Comparison of ENCODE assay signal across 9 cellular contexts in genomic region chr16:67562918-67563707, GRCh38. TPM values are rescaled to one million over a fixed set of nuclear protein-coding genes. Genes with fewer than 3 reads are reported as not detected.
DNase-seq lines count a peak whose midpoint lies in the region; ATAC-seq, FAIRE-seq and TF ChIP-seq lines count a peak whose summit lies in the region.
"Had no signal": no experiment of that assay in that cellular context is flagged by ENCODE, and none has a peak within 500 bp of the region (broad histone marks: within the 10 kb centered on the region; RNA-seq: fewer than 3 reads in every experiment).

No MANE protein-coding gene starts in this region.

- FAIRE-seq in H1 (lab: Jason Lieb, UNC): no peak
- FAIRE-seq: A204.1 had no signal

- H3K14ac ChIP-seq in H1 (ENCODE audit: insufficient read length): no peak overlapping the region

- H2BK12ac ChIP-seq in H1 (ENCODE audit: low read depth, low read length): no peak overlapping the region; the same call in 1 of the 2 replicates

- peak; percentile 70 to 84 for TF ChIP-seq POLR2A in H1 (IDR thresholded peaks at IDR 0.05; ENCODE audit: control extremely low read depth in 1 of 2, low read depth in 2 of 2, low read length in 2 of 2)

- peaks cover 16 to 68% of the 10 kb centered on the region in 2 experiments for H3K79me2 ChIP-seq in H1 (ENCODE audit: control insufficient read depth in 1 of 2, insufficient read depth in 2 of 2, low read length in 2 of 2)

- peak overlapping the region; percentile 99 for H4K8ac ChIP-seq in H1 (ENCODE audit: extremely low read depth, insufficient read depth, low read length)

- peak; percentile 16 for ATAC-seq in HG02588 (IDR thresholded peaks at IDR 0.05; ENCODE audit: unreplicated experiment)

- H3K4me3 ChIP-seq in H1 (ENCODE audit: extremely low read depth in 1 of 4, insufficient read depth in 2 of 4, low read depth in 3 of 4, low read length in 4 of 4) (peak overlapping the region; percentile 76 to 94 (median 79)), mesodermal cell (ENCODE audit: extremely low read depth, insufficient read depth, low read length, poor library complexity, severe bottlenecking) (peak overlapping the region; percentile 92)

- H3K23me2 ChIP-seq in H1 (ENCODE audit: low read depth, low read length): peaks cover 3% of the 10 kb centered on the region

- CTCF ChIA-PET in H1 (lab: Charles Lee; ENCODE audit: partially characterized antibody): interaction anchor here (0.7 to 10.4 kb wide), 13 partner anchors 9 to 101 kb away, joined by 3 to 108 read pairs (median 7); partner anchors contain the start of gene ATP6V0D1

- peak overlapping the region; percentile 98 for H2BK5ac ChIP-seq in H1 (ENCODE audit: low read depth, low read length)

- no peak overlapping the region; the same call in 1 of the 2 replicates for H2AFZ ChIP-seq in H1 (ENCODE audit: low read length)

- H3K23ac ChIP-seq in H1 (ENCODE audit: insufficient read length): no peak overlapping the region

- H4K91ac ChIP-seq in H1 (replicated peaks; ENCODE audit: insufficient read length, low read length): peak overlapping the region; percentile 99

- H2BK120ac ChIP-seq in H1 (replicated peaks; ENCODE audit: low read depth, low read length): no peak overlapping the region

- H3K79me1 ChIP-seq in H1 (ENCODE audit: low read depth, low read length): peaks cover 10% of the 10 kb centered on the region

- H3K27me3 ChIP-seq in H1 (replicated peaks in 1 of 4; ENCODE audit: control insufficient read depth in 3 of 4, extremely low read depth in 1 of 4, insufficient read depth in 3 of 4, low read length in 3 of 4): no peaks in the 10 kb centered on the region

- peaks cover 0 to 7% (median 1%) of the 10 kb centered on the region in 4 experiments; a peak in 4 of 7 replicates for H3K4me1 ChIP-seq in H1 (replicated peaks in 1 of 4; ENCODE audit: control insufficient read depth in 3 of 4, insufficient read depth in 4 of 4, low read length in 3 of 4)
- H3K4me1 ChIP-seq in mesodermal cell (ENCODE audit: control insufficient read depth, insufficient read depth, low read length, poor library complexity, severe bottlenecking): peaks cover 6% of the 10 kb centered on the region

- 0 out of 3 replicates have a peak, but pooled peaks of 1 of the 2 experiments have one; percentile 30 for TF ChIP-seq EP300 in H1 (IDR thresholded peaks at IDR 0.05; ENCODE audit: borderline replicate concordance in 1 of 2, low read depth in 2 of 2, low read length in 2 of 2)

- DNase-seq in DMS 273 (lab: John Stamatoyannopoulos, UW; ENCODE audit: unreplicated experiment): peak; percentile 83
- no peak for DNase-seq in DMS 273 treated with DMSO at 0.1 percent for 48 hours (lab: John Stamatoyannopoulos, UW)
- peak; percentile 76 for DNase-seq in NCI-H1092 treated with DMSO at 0.1 percent for 48 hours (lab: John Stamatoyannopoulos, UW)
- peak; percentile 86 for DNase-seq in activated CD8-positive, alpha-beta memory T cell treated with anti-CD3 and anti-CD28 coated beads for 24 hours
- peak in 1 of 2 experiments; percentile 76 for DNase-seq in H1 (ENCODE audit: low read depth in 1 of 2, low spot score in 2 of 2)
- DNase-seq in stimulated activated CD8-positive, alpha-beta memory T cell treated with anti-CD3 and anti-CD28 coated beads, Interleukin-4, amount 100 ng/mL, for 24 hours (ENCODE audit: low read depth): peak; percentile 38

- H3K4me2 ChIP-seq in H1 (ENCODE audit: insufficient read depth in 1 of 2, low read depth in 2 of 2, low read length in 2 of 2): peak overlapping the region; percentile 76

- H3K18ac ChIP-seq in H1 (ENCODE audit: extremely low read depth, low read length): peak overlapping the region; percentile 92

- H3K27ac ChIP-seq in H1 (ENCODE audit: low read depth, low read length) (peak overlapping the region; percentile 98), mesodermal cell (ENCODE audit: low read depth, low read length, severe bottlenecking) (peak overlapping the region; percentile 99)

- H3K56ac ChIP-seq in H1 (replicated peaks; ENCODE audit: insufficient read length, low read depth, low read length): peak overlapping the region; percentile 98

- H3K9me3 ChIP-seq in H1 (ENCODE audit: insufficient read depth in 2 of 2, low read depth in 1 of 2, low read length in 1 of 2) (no peaks in the 10 kb centered on the region), mesodermal cell (ENCODE audit: control insufficient read depth, low read length) (no peaks in the 10 kb centered on the region)

- POLR2A ChIA-PET in H1 (lab: Charles Lee; ENCODE audit: partially characterized antibody): interaction anchor here (0.5 to 8.4 kb wide), 28 partner anchors 9 to 304 kb away, joined by 3 to 105 read pairs (median 5); partner anchors contain the start of genes ACD, ATP6V0D1, CARMIL2 and PARD6A

- H4K20me1 ChIP-seq in H1 (replicated peaks in 1 of 2; ENCODE audit: control insufficient read depth in 1 of 2, insufficient read depth in 2 of 2, low read length in 2 of 2): peaks cover 0 to 2% of the 10 kb centered on the region in 2 experiments

- H2BK20ac ChIP-seq in H1 (ENCODE audit: low read length): no peak overlapping the region

- peak overlapping the region; percentile 85 for H3K4ac ChIP-seq in H1 (replicated peaks; ENCODE audit: insufficient read length, low read depth, low read length)

- peak overlapping the region; percentile 96 for H4K5ac ChIP-seq in H1 (ENCODE audit: insufficient read length, low read depth, low read length)

- H3K36me3 ChIP-seq in H1 (ENCODE audit: control insufficient read depth in 2 of 4, insufficient read depth in 4 of 4, low read length in 3 of 4) (no peaks in the 10 kb centered on the region), mesodermal cell (ENCODE audit: control insufficient read depth, insufficient read depth, low read length) (peaks cover 2% of the 10 kb centered on the region)

- TF ChIP-seq RAD21 in H1 (IDR thresholded peaks at IDR 0.05 in 1 of 2, conservative IDR thresholded peaks at IDR 0.05 in 1 of 2; ENCODE audit: low read depth in 2 of 2, low read length in 2 of 2): peak in 1 of 2 experiments; percentile 33; a peak in 1 of 4 replicates

- H3K9ac ChIP-seq in H1 (replicated peaks in 1 of 4; ENCODE audit: extremely low read depth in 1 of 4, low read depth in 3 of 4, low read length in 3 of 4): peak overlapping the region; percentile 97 to 100 (median 99)

- H2AK5ac ChIP-seq in H1 (ENCODE audit: low read depth, low read length): no peak overlapping the region

- 1% methylated on average over 78 of the region's 96 CpGs; no CpG with 5 or more reads in 1 of the 2 experiments for WGBS in H1 (ENCODE audit: extremely low coverage in 1 of 2, insufficient coverage in 1 of 2, insufficient read length in 1 of 2, insufficient replicate concordance in 2 of 2, low coverage in 1 of 2, low lambda C conversion rate in 2 of 2, missing lambda C conversion rate in 1 of 2), 2 experiments
- 0% methylated on average over 67 to 78 of the region's 96 CpGs for WGBS in mesodermal cell (ENCODE audit: insufficient coverage in 2 of 2), 2 experiments

- H2BK15ac ChIP-seq in H1 (ENCODE audit: low read length): no peak overlapping the region

- TF ChIP-seq CTCF in H1 (IDR thresholded peaks at IDR 0.05; ENCODE audit: control extremely low read depth in 1 of 3, insufficient read depth in 1 of 3, low read depth in 1 of 3, low read length in 3 of 3): peak; percentile 19 to 55 (median 28)

TF ChIP-seq in H1, 55 proteins besides CTCF, POLR2A, EP300 and RAD21 (continues in another document):
- TF ChIP-seq SP1 (IDR thresholded peaks at IDR 0.05; ENCODE audit: low read depth, low read length) (peak; percentile 39; the same call in 1 of the 2 replicates), ASH2L (IDR thresholded peaks at IDR 0.05; ENCODE audit: low read length) (peak; percentile 57), RBBP5 (IDR thresholded peaks at IDR 0.05; ENCODE audit: borderline replicate concordance, low read depth, low read length) (peak; percentile 85), MAX (IDR thresholded peaks at IDR 0.05) (peak; percentile 20), BACH1 (IDR thresholded peaks at IDR 0.05; ENCODE audit: low read length) (no peak), ATF2 (IDR thresholded peaks at IDR 0.05; ENCODE audit: low read length) (no peak)

RNA-seq across cellular contexts. Expression of gene CTCF, which starts 0.8 kb away (rescaled TPM):
- total RNA-seq in H1 (2021; fragmentation: NEBNext Ultra II Directional; extraction: Animal tissue kit (Norgen Biotek cat#: 25700)): 66.0 and 67.5 TPM in 2 replicates
- 24.2 and 32.4 TPM in 2 replicates for polyA plus RNA-seq in H1 (2011; rRNA removed)
- polyA plus RNA-seq in H1 (2011; cell fraction: cytosol; rRNA removed): 37.2 TPM
- 29.2 TPM for polyA plus RNA-seq in H1 (2011; cell fraction: nucleus; rRNA removed)
- 43.4 to 53.6 TPM (median 48.6 TPM) in 4 replicates for polyA plus RNA-seq in H1 (2012, experiment 1 of 2)
- polyA plus RNA-seq in H1 (2012, experiment 2 of 2): 8.4 TPM
- 36.9 TPM for polyA plus RNA-seq in H1 (2013, experiment 1 of 2)
- 34.8 TPM for polyA plus RNA-seq in H1 (2013, experiment 2 of 2)
- polyA minus RNA-seq in H1 (2011; rRNA and poly(A)+ RNA removed): 68.3 and 71.1 TPM in 2 replicates
- polyA minus RNA-seq in H1 (2011; cell fraction: cytosol; rRNA and poly(A)+ RNA removed): 32.3 TPM
- polyA minus RNA-seq in H1 (2011; cell fraction: nucleus; rRNA and poly(A)+ RNA removed): 38.8 TPM
- 41.5 TPM for polyA plus RNA-seq in mesodermal cell (2013, experiment 1 of 2)
- polyA plus RNA-seq in mesodermal cell (2013, experiment 2 of 2): 40.7 TPM

RNA-seq across cellular contexts. Expression of gene RIPOR1, which starts 34.5 kb away (rescaled TPM):
- 8.0 and 10.1 TPM in 2 replicates for total RNA-seq in H1 (2021; fragmentation: NEBNext Ultra II Directional; extraction: Animal tissue kit (Norgen Biotek cat#: 25700))
- polyA plus RNA-seq in H1 (2011; rRNA removed): 2.7 and 4.4 TPM in 2 replicates
- 1.8 TPM for polyA plus RNA-seq in H1 (2011; cell fraction: cytosol; rRNA removed)
- polyA plus RNA-seq in H1 (2011; cell fraction: nucleus; rRNA removed): 9.7 TPM
- 6.4 to 11.6 TPM (median 10.3 TPM) in 4 replicates for polyA plus RNA-seq in H1 (2012, experiment 1 of 2)
- polyA plus RNA-seq in H1 (2012, experiment 2 of 2): 6.5 TPM
- polyA plus RNA-seq in H1 (2013, experiment 1 of 2): 9.2 TPM
- polyA plus RNA-seq in H1 (2013, experiment 2 of 2): 8.0 TPM
- 2.2 and 2.7 TPM in 2 replicates for polyA minus RNA-seq in H1 (2011; rRNA and poly(A)+ RNA removed)
- polyA minus RNA-seq in H1 (2011; cell fraction: cytosol; rRNA and poly(A)+ RNA removed): 7.9 TPM
- polyA minus RNA-seq in H1 (2011; cell fraction: nucleus; rRNA and poly(A)+ RNA removed): 8.0 TPM
- polyA plus RNA-seq in mesodermal cell (2013, experiment 1 of 2): 63.3 TPM
- polyA plus RNA-seq in mesodermal cell (2013, experiment 2 of 2): 57.3 TPM
